11 cellular contexts compared by ENCODE assay signal in the genomic region with DNA sequence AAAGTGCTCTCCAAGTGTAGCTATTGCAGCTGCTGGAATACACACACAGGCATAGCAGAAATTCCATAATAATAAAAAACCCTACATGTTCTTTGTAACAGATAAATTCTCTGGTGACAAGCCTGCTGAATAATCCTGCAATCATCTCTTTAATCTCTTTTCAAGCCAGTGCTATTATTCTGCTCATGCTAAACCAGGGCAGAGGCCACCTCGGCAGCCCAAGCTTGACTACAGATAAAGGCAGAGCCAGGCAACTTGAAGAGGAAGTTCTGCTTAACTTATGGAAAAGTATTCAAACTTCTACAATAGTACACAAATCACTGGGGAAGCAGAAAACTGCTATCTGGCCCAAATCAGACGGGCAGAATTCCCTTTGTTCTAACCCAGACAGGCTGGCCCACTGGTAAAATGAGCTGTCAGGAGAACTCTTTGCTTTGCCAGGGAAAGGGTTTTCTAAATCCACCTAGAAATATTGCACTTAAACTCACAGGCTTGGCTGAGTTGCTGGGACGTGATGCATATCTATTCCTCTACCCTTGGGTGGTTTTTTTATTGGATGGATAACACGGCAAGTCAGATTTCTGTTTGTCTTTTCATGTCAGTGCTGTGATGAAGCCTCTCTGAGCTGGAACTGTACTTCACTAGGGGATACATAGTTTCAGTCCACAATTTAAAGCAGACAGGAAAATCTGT.
DNase-seq lines count a peak whose midpoint lies in the region; ATAC-seq and TF ChIP-seq lines count a peak whose summit lies in the region.
"Had no signal": no experiment of that assay in that cellular context is flagged by ENCODE, and none has a peak within 500 bp of the region (broad histone marks: within the 10 kb centered on the region; RNA-seq: fewer than 3 reads in every experiment).

No MANE protein-coding gene starts in this region.

- intact Hi-C loops in prostate gland (cut with DNase I): no loop called here

- WGBS in esophagus, 2 donors: 29 to 37% methylated on average over 4 of the region's 4 CpGs
- 6% methylated on average over 4 of the region's 4 CpGs for WGBS in prostate gland

- H3K36me3 Mint-ChIP-seq in neural crest cell (ENCODE audit: low read depth): peaks cover 2% of the 10 kb centered on the region

- peak overlapping the region; percentile 43 for H3K27ac Mint-ChIP-seq in neural crest cell (ENCODE audit: unreplicated experiment)

- DNase-seq in AG08396 (ENCODE audit: low spot score): peak; percentile 45
- DNase-seq in MG63: peak; percentile 42
- DNase-seq in neural crest cell (ENCODE audit: low read depth, low spot score): no peak
- DNase-seq in prostate gland (ENCODE audit: low spot score): no peak
- DNase-seq in NCI-H226: no peak
- DNase-seq: activated CD4-positive, alpha-beta T cell treated with anti-CD3 and anti-CD28 coated beads for 4 hours; activated naive CD4-positive, alpha-beta T cell treated with Interleukin-2 at 50 U/mL for 16 hours; BE2C had no signal

- TF ChIP-seq CTCF in neural crest cell (conservative IDR thresholded peaks at IDR 0.05): no peak
- TF ChIP-seq CTCF in prostate gland (IDR thresholded peaks at IDR 0.05): no peak

- H3K9me3 ChIP-seq in MG63 (no peaks in the 10 kb centered on the region), esophagus (ENCODE audit: control insufficient read depth in 2 of 2, insufficient read depth in 1 of 2, low read depth in 1 of 2, low read length in 1 of 2) (no peaks in the 10 kb centered on the region), prostate gland (no peaks in the 10 kb centered on the region)
- H3K9me3 ChIP-seq: BE2C had no signal

- H3K4me3 Mint-ChIP-seq in neural crest cell: no peak overlapping the region

- H3K36me3 ChIP-seq in MG63 (no peaks in the 10 kb centered on the region), esophagus (ENCODE audit: control insufficient read depth in 2 of 2, insufficient read depth in 2 of 2, low read length in 1 of 2) (no peaks in the 10 kb centered on the region), prostate gland (no peaks in the 10 kb centered on the region)
- H3K36me3 ChIP-seq: BE2C had no signal

- ATAC-seq in HG03354 (IDR thresholded peaks at IDR 0.05; ENCODE audit: poor library complexity, severe bottlenecking, unreplicated experiment) (no peak), HG02981 (IDR thresholded peaks at IDR 0.05; ENCODE audit: unreplicated experiment) (no peak)

- no peak for TF ChIP-seq POLR2A in prostate gland (IDR thresholded peaks at IDR 0.05)

- peaks cover 35% of the 10 kb centered on the region for H3K4me1 Mint-ChIP-seq in neural crest cell

- peak overlapping the region; percentile 20 to 50 for H3K27ac ChIP-seq in esophagus (ENCODE audit: low read depth in 2 of 2, low read length in 1 of 2)
- peak overlapping the region in 1 of 2 donors; percentile 28 for H3K27ac ChIP-seq in prostate gland

- H3K27me3 ChIP-seq in MG63 (no peaks in the 10 kb centered on the region), esophagus (ENCODE audit: control insufficient read depth in 1 of 2, insufficient read depth in 2 of 2, low read length in 2 of 2) (no peaks in the 10 kb centered on the region), prostate gland (replicated peaks; ENCODE audit: insufficient read depth) (no peaks in the 10 kb centered on the region)
- H3K27me3 ChIP-seq: BE2C had no signal

- H3K9me3 Mint-ChIP-seq in neural crest cell: no peaks in the 10 kb centered on the region

- H3K4me1 ChIP-seq in esophagus (ENCODE audit: control insufficient read depth in 2 of 2, insufficient read depth in 2 of 2, low read length in 1 of 2): peaks cover 18 to 37% of the 10 kb centered on the region in 2 donors
- H3K4me1 ChIP-seq in prostate gland (replicated peaks): peaks cover 19% of the 10 kb centered on the region

- H3K4me3 ChIP-seq in MG63 (no peak overlapping the region), esophagus (ENCODE audit: low read depth in 1 of 2, low read length in 2 of 2) (no peak overlapping the region), prostate gland (no peak overlapping the region)

- no peaks in the 10 kb centered on the region for H3K27me3 Mint-ChIP-seq in neural crest cell (ENCODE audit: low read depth)

Comparison
In these comparisons a context has a peak if more than half of its experiments do, and no peak if none do; other contexts are left out.
1. DNase-seq: peak in AG08396 (single experiment) and MG63 (single experiment); none in neural crest cell (single experiment), prostate gland (single experiment) and NCI-H226 (single experiment).